In the genomic region with DNA sequence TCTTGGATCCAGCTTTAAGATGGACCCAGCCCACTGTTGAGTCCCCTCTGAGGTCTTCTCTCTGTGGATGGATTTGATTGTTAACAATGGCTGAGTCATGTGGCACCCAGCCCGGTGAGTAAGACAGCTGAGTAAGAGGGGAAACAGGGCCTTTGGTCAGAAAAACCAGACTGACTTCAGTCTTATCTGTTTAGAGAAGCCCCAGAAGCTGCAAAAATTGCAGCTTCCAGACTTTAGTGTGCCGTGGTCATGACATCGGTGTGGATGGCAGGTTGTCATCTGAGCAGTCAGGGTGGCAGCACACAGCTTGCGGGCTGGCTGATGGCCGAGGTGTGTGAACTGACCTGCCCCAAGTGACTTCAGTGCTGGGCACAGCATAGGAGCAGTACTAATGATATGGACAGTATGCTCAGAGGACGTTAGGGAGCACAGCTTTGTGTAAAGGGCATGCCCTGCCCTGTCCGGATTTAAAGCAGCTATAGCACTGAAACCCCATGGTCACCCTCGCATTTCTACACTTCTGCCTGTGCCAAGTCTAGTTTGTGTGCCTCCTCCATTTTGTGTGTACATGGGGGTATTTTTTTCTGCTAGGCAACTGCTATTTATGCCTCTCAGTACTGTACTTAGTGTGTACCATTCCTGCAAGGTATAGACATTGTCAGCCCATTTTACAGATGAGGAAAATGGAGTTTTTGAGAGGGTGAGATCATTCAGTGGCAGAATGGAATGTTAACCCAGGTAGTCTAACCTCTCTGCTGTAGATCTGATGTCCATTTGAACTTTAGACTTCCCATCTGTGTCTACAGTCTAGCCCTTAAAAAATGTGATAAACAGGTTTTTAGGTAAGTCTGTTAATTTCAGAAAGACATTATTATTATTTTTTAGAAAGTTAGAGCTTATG, we compare ENCODE assay signal across 9 cellular contexts. TPM values are rescaled to one million over a fixed set of nuclear protein-coding genes. Genes with fewer than 3 reads are reported as not detected.
DNase-seq lines count a peak whose midpoint lies in the region; ATAC-seq, FAIRE-seq and TF ChIP-seq lines count a peak whose summit lies in the region.
"Had no signal": no experiment of that assay in that cellular context is flagged by ENCODE, and none has a peak within 500 bp of the region (broad histone marks: within the 10 kb centered on the region; RNA-seq: fewer than 3 reads in every experiment).

No MANE protein-coding gene starts in this region.

- H3K27ac ChIP-seq in lung (ENCODE audit: low read depth in 1 of 2, low read length in 1 of 2), result peak overlapping the region; percentile 63 to 79
- H3K27ac ChIP-seq: VCaP had no signal

- H3K36me3 ChIP-seq in lung (ENCODE audit: control insufficient read depth in 2 of 2, insufficient read depth in 2 of 2, low read length in 2 of 2), result no peaks in the 10 kb centered on the region

- peak; percentile 95 for FAIRE-seq in RCC 7860 (lab: Jason Lieb, UNC)

- no peaks in the 10 kb centered on the region for H3K27me3 ChIP-seq in lung (ENCODE audit: control insufficient read depth, insufficient read depth)

- 54 to 60% methylated on average over 8 of the region's 8 CpGs for WGBS in lung, 2 donors

- peak; percentile 50 for DNase-seq in GOT3 (lab: John Stamatoyannopoulos, UW)
- peak; percentile 98 for DNase-seq in RCC 7860 (ENCODE audit: low spot score)
- DNase-seq in choroid plexus epithelial cell (ENCODE audit: low read depth), result peak; percentile 94
- peak; percentile 75 for DNase-seq in lung (ENCODE audit: low spot score)
- peak; percentile 30 to 46 for DNase-seq in stimulated activated CD8-positive, alpha-beta memory T cell treated with anti-CD3 and anti-CD28 coated beads, Interleukin-2, amount 100 ng/mL, for 48 hours (ENCODE audit: low read depth in 2 of 2)
- no peak for DNase-seq in GDM1 (lab: John Stamatoyannopoulos, UW)

- no peaks in the 10 kb centered on the region for H3K9me3 ChIP-seq in lung (ENCODE audit: control insufficient read depth in 2 of 2, insufficient read depth in 1 of 2, low read length in 1 of 2)

- ATAC-seq in lung (ENCODE audit: insufficient read depth, low FRiP score), result peak; percentile 68
- no peak for ATAC-seq in GM21576 (IDR thresholded peaks at IDR 0.05; ENCODE audit: unreplicated experiment)
- no peak for ATAC-seq in GM21786 (IDR thresholded peaks at IDR 0.05; ENCODE audit: unreplicated experiment)

- H3K4me1 ChIP-seq in lung (ENCODE audit: control insufficient read depth in 2 of 2, insufficient read depth in 2 of 2, low read length in 2 of 2), result peaks cover 12 to 22% of the 10 kb centered on the region in 2 donors

- H3K4me3 ChIP-seq in choroid plexus epithelial cell (ENCODE audit: low read depth, low read length) (no peak overlapping the region), lung (no peak overlapping the region)

- no peak for TF ChIP-seq CTCF in choroid plexus epithelial cell (conservative IDR thresholded peaks at IDR 0.05; ENCODE audit: low read depth, low read length)
- TF ChIP-seq CTCF in lung (IDR thresholded peaks at IDR 0.05; ENCODE audit: control extremely low read depth, extremely low read depth), result no peak

RNA-seq across cellular contexts. Expression of gene FLNB, which starts 44.4 kb away (rescaled TPM):
- total RNA-seq in lung, result 100 to 1,000 TPM; 115 to 122 TPM
- 10 to 100 TPM; 32.4 to 72.2 TPM for polyA plus RNA-seq in lung
